21 cellular contexts compared by ENCODE assay signal in the genomic region with DNA sequence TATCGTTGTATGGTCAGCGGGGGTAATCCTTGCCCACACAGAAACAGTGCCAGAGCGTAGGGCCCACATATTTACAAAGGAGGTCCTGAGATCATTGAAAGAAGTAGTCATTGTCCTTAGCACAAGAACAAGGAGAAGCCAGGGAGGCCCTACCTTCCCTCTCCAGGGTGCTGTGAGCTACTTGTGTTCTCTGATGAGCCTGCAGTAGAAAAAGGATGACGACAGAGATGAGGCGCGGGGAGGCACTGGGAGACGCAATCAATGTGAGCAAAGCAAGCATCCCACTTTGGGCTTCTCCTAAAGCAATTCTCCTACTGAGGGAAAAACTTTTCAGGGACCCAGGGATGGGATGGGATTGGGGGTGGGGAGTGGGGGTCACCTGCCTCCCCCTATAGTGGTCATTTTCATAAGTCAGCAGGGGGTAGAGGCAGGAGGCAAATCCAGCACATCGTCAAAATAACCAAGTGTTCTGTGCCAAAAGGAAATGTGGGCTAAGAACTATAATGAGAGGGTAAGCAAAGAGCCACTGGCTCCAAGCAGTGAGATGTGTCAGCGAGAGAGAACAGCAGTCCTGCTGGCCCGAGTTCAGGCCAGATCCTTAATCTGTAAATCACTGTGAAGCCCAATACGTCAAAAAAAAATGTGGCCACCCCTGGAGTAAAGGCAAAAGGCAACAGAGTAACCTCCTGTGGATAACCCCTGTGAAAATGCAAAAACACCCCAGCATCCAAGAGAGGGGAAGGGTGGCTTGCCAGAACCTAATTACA.
DNase-seq lines count a peak whose midpoint lies in the region; ATAC-seq lines count a peak whose summit lies in the region.
"Had no signal": no experiment of that assay in that cellular context is flagged by ENCODE, and none has a peak within 500 bp of the region (broad histone marks: within the 10 kb centered on the region; RNA-seq: fewer than 3 reads in every experiment).

No MANE protein-coding gene starts in this region.

- peak; percentile 35 for DNase-seq in DMS114 treated with DMSO at 0.1 percent for 48 hours (lab: John Stamatoyannopoulos, UW; ENCODE audit: unreplicated experiment)
- DNase-seq in NCI-H2081 treated with DMSO at 0.1 percent for 48 hours (lab: John Stamatoyannopoulos, UW) = peak; percentile 40
- DNase-seq in left kidney (ENCODE audit: low read depth, low spot score) = peak; percentile 42
- DNase-seq in sciatic nerve (ENCODE audit: low spot score) = no peak
- DNase-seq in NCI-H1092 (lab: John Stamatoyannopoulos, UW) = no peak
- no peak for DNase-seq in SKM-1 (lab: John Stamatoyannopoulos, UW; ENCODE audit: unreplicated experiment)
- DNase-seq: 8988T; ACHN; CD4-positive, CD25-positive, alpha-beta regulatory T cell; NCI-H1417 treated with DMSO at 0.1 percent for 48 hours; NCI-H187; NCI-H2107; NCI-H446; NCI-H524 treated with DMSO at 0.1 percent for 48 hours; NCI-H82; NK-92 treated with Interleukin-12 subunit alpha and Interleukin-12 subunit beta, amount 100 ng/mL, for 24 hours; PC-9; SJCRH30 had no signal

- intact Hi-C loops in sciatic nerve (cut with DNase I) = no loop called here

- ATAC-seq in sciatic nerve (peak; percentile 60), HG02884 (IDR thresholded peaks at IDR 0.05; ENCODE audit: unreplicated experiment) (no peak)
- ATAC-seq: K562, Right ventricle myocardium inferior had no signal

Comparison
In these comparisons a context has a peak if more than half of its experiments do, and no peak if none do; other contexts are left out.
1. DNase-seq: peak in DMS114 treated with DMSO at 0.1 percent for 48 hours (single experiment), NCI-H2081 treated with DMSO at 0.1 percent for 48 hours (single experiment) and left kidney (single experiment); none in sciatic nerve (single experiment), NCI-H1092 (single experiment) and SKM-1 (single experiment).